Comparison of ENCODE assay signal across 27 cellular contexts in genomic region chr11:107570015-107570414, GRCh38. TPM values are rescaled to one million over a fixed set of nuclear protein-coding genes. Genes with fewer than 3 reads are reported as not detected.
"Had no signal": no experiment of that assay in that cellular context is flagged by ENCODE, and none has a peak within 500 bp of the region (broad histone marks: within the 10 kb centered on the region; RNA-seq: fewer than 3 reads in every experiment).

No MANE protein-coding gene starts in this region.

- H3K27ac ChIP-seq: left ventricle myocardium inferior, pancreas, prostate gland, thyroid gland, transverse colon, upper lobe of left lung, vagina had no signal

- H3K36me3 ChIP-seq: left ventricle myocardium inferior, pancreas, prostate gland, thyroid gland, transverse colon, upper lobe of left lung, vagina had no signal

- ATAC-seq: natural killer cell; pancreas; right cardiac atrium; stimulated activated memory B cell treated with anti-CD40 and anti-IgM and Interleukin-4, amounts not matched to agents 10 μg/mL and 1 μg/mL and 100 μg/mL, for 72 hours; stimulated activated naive CD8-positive, alpha-beta T cell treated with anti-CD3 and anti-CD28 coated beads, Interleukin-15, amount 100 ng/mL, for 72 hours had no signal

- H3K27ac Mint-ChIP-seq: mesothelial cell of epicardium; natural killer cell; nephron progenitor cell; stimulated activated memory B cell treated with anti-CD40 and anti-IgM and Interleukin-4, amounts not matched to agents 10 μg/mL and 1 μg/mL and 100 μg/mL, for 72 hours; stimulated activated naive CD8-positive, alpha-beta T cell treated with anti-CD3 and anti-CD28 coated beads, Interleukin-15, amount 100 ng/mL, for 72 hours had no signal

- DNase-seq: hypothalamus; islet precursor cell; left ventricle myocardium inferior; mesendoderm; naive B cell; natural killer cell; nephron progenitor cell; nucleus accumbens; pancreas; retina; right cardiac atrium; stimulated activated CD4-positive, alpha-beta T cell treated with anti-CD3 and anti-CD28 coated beads, Interleukin-1b, Interleukin-23, amount 100 ng/mL, for 48 hours; stimulated activated CD4-positive, alpha-beta T cell treated with anti-CD3 and anti-CD28 coated beads, Interleukin-2, amount 100 ng/mL, for 48 hours; stimulated activated CD4-positive, alpha-beta T cell treated with anti-CD3 and anti-CD28 coated beads, Interleukin-4, amount 100 ng/mL, for 4 hours; stimulated activated CD8-positive, alpha-beta memory T cell treated with anti-CD3 and anti-CD28 coated beads, Interleukin-4, amount 100 ng/mL, for 48 hours; stimulated activated naive CD4-positive, alpha-beta T cell treated with Interleukin-2 at 50 U/mL for 16 hours; stimulated activated naive CD8-positive, alpha-beta T cell treated with anti-CD3 and anti-CD28 coated beads, Interleukin-15, amount 100 ng/mL, for 72 hours; substantia nigra; thyroid gland; transverse colon had no signal

- H3K9me3 ChIP-seq: left ventricle myocardium inferior, pancreas, prostate gland, thyroid gland, transverse colon, upper lobe of left lung, vagina had no signal

- H3K4me3 ChIP-seq: left ventricle myocardium inferior, lung, pancreas, prostate gland, smooth muscle cell, thyroid gland, transverse colon, upper lobe of left lung, vagina had no signal

- H3K9me3 Mint-ChIP-seq: mesothelial cell of epicardium; naive B cell; natural killer cell; nephron progenitor cell; stimulated activated memory B cell treated with anti-CD40 and anti-IgM and Interleukin-4, amounts not matched to agents 10 μg/mL and 1 μg/mL and 100 μg/mL, for 72 hours; stimulated activated naive CD8-positive, alpha-beta T cell treated with anti-CD3 and anti-CD28 coated beads, Interleukin-15, amount 100 ng/mL, for 72 hours had no signal

- H3K27me3 Mint-ChIP-seq: stimulated activated memory B cell treated with anti-CD40 and anti-IgM and Interleukin-4, amounts not matched to agents 10 μg/mL and 1 μg/mL and 100 μg/mL, for 72 hours; stimulated activated naive CD8-positive, alpha-beta T cell treated with anti-CD3 and anti-CD28 coated beads, Interleukin-15, amount 100 ng/mL, for 72 hours had no signal

- H3K27me3 ChIP-seq: pancreas, thyroid gland, upper lobe of left lung, vagina had no signal

- H3K4me1 ChIP-seq: pancreas, prostate gland had no signal

- H3K4me3 Mint-ChIP-seq: mesothelial cell of epicardium; naive B cell; natural killer cell; nephron progenitor cell; stimulated activated memory B cell treated with anti-CD40 and anti-IgM and Interleukin-4, amounts not matched to agents 10 μg/mL and 1 μg/mL and 100 μg/mL, for 72 hours; stimulated activated naive CD8-positive, alpha-beta T cell treated with anti-CD3 and anti-CD28 coated beads, Interleukin-15, amount 100 ng/mL, for 72 hours had no signal

- H3K36me3 Mint-ChIP-seq: mesothelial cell of epicardium; naive B cell; natural killer cell; stimulated activated memory B cell treated with anti-CD40 and anti-IgM and Interleukin-4, amounts not matched to agents 10 μg/mL and 1 μg/mL and 100 μg/mL, for 72 hours had no signal

RNA-seq across cellular contexts. Expression of gene ELMOD1, which starts 20.9 kb away (rescaled TPM):
- total RNA-seq: natural killer cell, thyroid gland, vagina had no signal
